Comparison of ENCODE assay signal across 8 cellular contexts in genomic region chr5:37370864-37371726, GRCh38. TPM values are rescaled to one million over a fixed set of nuclear protein-coding genes. Genes with fewer than 3 reads are reported as not detected.
DNase-seq lines count a peak whose midpoint lies in the region; ATAC-seq and TF ChIP-seq lines count a peak whose summit lies in the region.

Gene NUP155 (minus strand): TSS chr5:37371106. CDS start chr5:37370977, 129 bp downstream.

- H3K27me3 Mint-ChIP-seq in activated B cell treated with CpG ODN at 0.5 μM for 24 hours = no peaks in the 10 kb centered on the region

- H3K27ac ChIP-seq in caudate nucleus (ENCODE audit: low read depth, low read length) = peak within 1 kb of the TSS; percentile 72

- in situ Hi-C loops in GM18951 (cut with MboI; ENCODE audit: low sequenced_read_pairs, unreplicated experiment) = no loop called here

- ATAC-seq in HG03196 (IDR thresholded peaks at IDR 0.05; ENCODE audit: unreplicated experiment) (peak; percentile 89), activated B cell treated with CpG ODN at 0.5 μM for 24 hours (ENCODE audit: low read depth) (peak; percentile 94)

- intact Hi-C loops in activated B cell treated with CpG ODN at 0.5 μM for 24 hours (cut with micrococcal nuclease) = loop anchor here (1.0 to 10.0 kb wide), 7 partner anchors 8 to 1704 kb away; partner anchors contain the start of genes CPLANE1, NADK2, NIPBL and RICTOR

- peak within 1 kb of the TSS; percentile 99 for H3K4me3 Mint-ChIP-seq in activated B cell treated with CpG ODN at 0.5 μM for 24 hours

- peaks cover 13% of the 10 kb centered on the region for H3K36me3 Mint-ChIP-seq in activated B cell treated with CpG ODN at 0.5 μM for 24 hours (ENCODE audit: low read depth)

- TF ChIP-seq CTCF in activated B cell treated with CpG ODN at 0.5 μM for 24 hours (IDR thresholded peaks at IDR 0.05) = no peak

- POLR2A ChIA-PET in activated B cell treated with CpG ODN at 0.5 μM for 24 hours (lab: Charles Lee) = interaction anchor here (0.5 to 3.5 kb wide), 13 partner anchors 8 to 1220 kb away, joined by 3 to 65 read pairs (median 5); partner anchors contain the start of genes CPLANE1, LMBRD2, NADK2 and NIPBL

- DNase-seq in AG08396 (ENCODE audit: low spot score) (peak; percentile 92), NCI-H345 (lab: John Stamatoyannopoulos, UW) (peak; percentile 95), activated B cell treated with CpG ODN at 0.5 μM for 24 hours (peak; percentile 79), caudate nucleus (lab: John Stamatoyannopoulos, UW) (peak; percentile 64 to 98 (median 90)), inferior parietal cortex (ENCODE audit: extremely low spot score) (peak; percentile 97)
- peak; percentile 81 to 90 for DNase-seq in stimulated activated CD4-positive, alpha-beta T cell treated with anti-CD3 and anti-CD28 coated beads, Interleukin-12 subunit alpha, Interleukin-12 subunit beta, amount 100 ng/mL, for 24 hours (ENCODE audit: low read depth in 2 of 2)

- H3K4me1 Mint-ChIP-seq in activated B cell treated with CpG ODN at 0.5 μM for 24 hours = peaks cover 32% of the 10 kb centered on the region

- H3K9me3 Mint-ChIP-seq in activated B cell treated with CpG ODN at 0.5 μM for 24 hours = no peaks in the 10 kb centered on the region

- CTCF ChIA-PET in activated B cell treated with CpG ODN at 0.5 μM for 24 hours (lab: Charles Lee) = interaction anchor here (0.8 to 1.7 kb wide), 3 partner anchors 8 to 42 kb away, joined by 3 to 15 read pairs (median 3); partner anchors contain the start of gene WDR70

- peak; percentile 78 for TF ChIP-seq POLR2A in GM18951 (IDR thresholded peaks at IDR 0.05; ENCODE audit: extremely low read depth, insufficient read depth, insufficient read length)

- H3K27ac Mint-ChIP-seq in activated B cell treated with CpG ODN at 0.5 μM for 24 hours = peak within 1 kb of the TSS; percentile 97

RNA-seq across cellular contexts. Expression of gene NUP155, which starts in this region (rescaled TPM):
- 37.2 and 38.7 TPM in 2 replicates for total RNA-seq in activated B cell treated with CpG ODN at 0.5 μM for 24 hours

Comparison
In these comparisons a context has a peak if more than half of its experiments do, and no peak if none do; other contexts are left out.
1. Peak in every context shown above with its lines: DNase-seq, ATAC-seq and H3K27ac ChIP-seq.